In the genomic region with DNA sequence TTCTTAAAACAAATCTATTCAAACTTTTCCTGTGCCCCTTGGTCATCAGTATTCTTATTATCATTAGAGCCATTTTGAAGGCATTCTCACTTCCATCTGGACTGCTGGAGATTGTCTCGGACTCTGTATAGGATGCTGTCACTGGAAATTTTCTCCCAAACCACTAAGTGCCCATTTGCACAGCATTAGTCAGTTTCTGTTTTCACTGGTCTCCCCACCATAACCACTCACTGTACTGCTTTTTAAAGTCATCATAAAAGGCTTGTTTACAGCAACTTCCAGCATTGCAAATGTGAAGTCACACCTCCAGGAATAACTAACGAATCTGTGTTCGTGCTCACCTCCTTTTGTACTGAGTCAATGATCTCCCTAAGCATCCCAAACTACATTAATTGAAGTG, we compare ENCODE assay signal across 20 cellular contexts.
A peak's percentile ranks its signal among the peaks of the same experiment; 100 is the strongest.
DNase-seq lines count a peak whose midpoint lies in the region; ATAC-seq, FAIRE-seq and TF ChIP-seq lines count a peak whose summit lies in the region.
"Had no signal": no experiment of that assay in that cellular context is flagged by ENCODE, and none has a peak within 500 bp of the region (broad histone marks: within the 10 kb centered on the region; RNA-seq: fewer than 3 reads in every experiment).

No MANE protein-coding gene starts in this region.

- intact Hi-C loops in cardiac septum (cut with DNase I) = no loop called here

- peaks cover 16% of the 10 kb centered on the region for H3F3A ChIP-seq in GM23248 (ENCODE audit: insufficient read depth)
- H3F3A ChIP-seq in smooth muscle cell (ENCODE audit: low read depth) = peaks cover 12% of the 10 kb centered on the region

- FAIRE-seq in D721Med (lab: Jason Lieb, UNC) = no peak
- FAIRE-seq: H54, RCC 7860 had no signal

- in situ Hi-C loops in GM23248 (cut with MboI) = no loop called here

- H3K9ac ChIP-seq in GM23248 (no peak overlapping the region), fibroblast of lung (ENCODE audit: insufficient read depth, low read length) (no peak overlapping the region), smooth muscle cell (ENCODE audit: low read depth) (no peak overlapping the region)
- H3K9ac ChIP-seq: SK-N-SH had no signal

- no peak for TF ChIP-seq CTCF in fibroblast of lung (conservative IDR thresholded peaks at IDR 0.05 in 1 of 2, IDR thresholded peaks at IDR 0.05 in 1 of 2; ENCODE audit: low read depth in 1 of 2, low read length in 2 of 2)
- no peak for TF ChIP-seq CTCF in smooth muscle cell (IDR thresholded peaks at IDR 0.05; ENCODE audit: borderline replicate concordance, insufficient read depth, poor library complexity, severe bottlenecking)
- no peak for TF ChIP-seq CTCF in D721Med (IDR thresholded peaks at IDR 0.05; ENCODE audit: insufficient read depth, missing control alignments)

- no peaks in the 10 kb centered on the region for H3K27me3 ChIP-seq in GM23248 (replicated peaks; ENCODE audit: insufficient read depth)
- H3K27me3 ChIP-seq in fibroblast of lung (ENCODE audit: control insufficient read depth, insufficient read depth, low read length) = no peaks in the 10 kb centered on the region
- H3K27me3 ChIP-seq in smooth muscle cell (ENCODE audit: low read depth) = no peaks in the 10 kb centered on the region

- H3K27ac ChIP-seq in GM23248 (no peak overlapping the region), fibroblast of lung (ENCODE audit: insufficient read depth, low read length) (no peak overlapping the region), smooth muscle cell (ENCODE audit: low read depth) (peak overlapping the region; percentile 97)
- H3K27ac ChIP-seq: C4-2B had no signal

- WGBS in GM23248 (ENCODE audit: low coverage in 1 of 2, low lambda C conversion rate in 2 of 2, missing lambda C conversion rate in 2 of 2), 2 experiments = 88 to 91% methylated on average over 3 of the region's 3 CpGs
- WGBS in smooth muscle cell (ENCODE audit: low lambda C conversion rate) = 30% methylated on average over 3 of the region's 3 CpGs

- H3K36me3 ChIP-seq in GM23248 (ENCODE audit: low read depth) (no peaks in the 10 kb centered on the region), fibroblast of lung (ENCODE audit: control insufficient read depth, insufficient read depth, low read length) (no peaks in the 10 kb centered on the region), smooth muscle cell (ENCODE audit: low read depth) (no peaks in the 10 kb centered on the region)

- ATAC-seq in GM18861 (IDR thresholded peaks at IDR 0.05; ENCODE audit: unreplicated experiment) = no peak

- H3K79me2 ChIP-seq in GM23248 (ENCODE audit: insufficient read depth) (no peaks in the 10 kb centered on the region), fibroblast of lung (ENCODE audit: control insufficient read depth, insufficient read depth, low read length) (no peaks in the 10 kb centered on the region), smooth muscle cell (ENCODE audit: low read depth) (no peaks in the 10 kb centered on the region)

- DNase-seq in GM23248 (no peak), RPMI7951 (ENCODE audit: low read depth) (peak; percentile 49), fibroblast of lung (ENCODE audit: low read depth in 2 of 2) (peak in 1 of 2 donors; percentile 59), smooth muscle cell (lab: John Stamatoyannopoulos, UW; ENCODE audit: unreplicated experiment) (no peak), cardiac septum (ENCODE audit: low spot score) (no peak), D721Med (ENCODE audit: insufficient read length, low spot score) (no peak)
- DNase-seq: ACHN, DMS 273 treated with DMSO at 0.1 percent for 48 hours, DND-41, GF-D8, NCI-H1105, NCI-H2081, NCI-H510A, NCI-H748 treated with DMSO at 0.1 percent for 48 hours, SHP77 treated with DMSO at 0.1 percent for 48 hours, SK-N-SH had no signal

- no peak overlapping the region for H3K4me3 ChIP-seq in GM23248
- no peak overlapping the region for H3K4me3 ChIP-seq in fibroblast of lung (replicated peaks in 1 of 4; ENCODE audit: control extremely low read depth in 1 of 4, insufficient read depth in 1 of 4, low read depth in 3 of 4, low read length in 4 of 4)
- no peak overlapping the region for H3K4me3 ChIP-seq in smooth muscle cell

- H3K9me3 ChIP-seq in GM23248 (ENCODE audit: low read depth) = no peaks in the 10 kb centered on the region
- no peaks in the 10 kb centered on the region for H3K9me3 ChIP-seq in fibroblast of lung (ENCODE audit: control insufficient read depth, insufficient read depth, low read depth, low read length)
- H3K9me3 ChIP-seq in smooth muscle cell (replicated peaks; ENCODE audit: low read depth) = no peaks in the 10 kb centered on the region
- H3K9me3 ChIP-seq: SK-N-SH had no signal

- H2AFZ ChIP-seq in GM23248 (peak overlapping the region; percentile 40; the same call in 1 of the 2 replicates), fibroblast of lung (ENCODE audit: low read length) (peak overlapping the region; percentile 3), smooth muscle cell (ENCODE audit: low read depth) (no peak overlapping the region)

- H4K20me1 ChIP-seq in GM23248 (ENCODE audit: insufficient read depth) (no peaks in the 10 kb centered on the region), fibroblast of lung (ENCODE audit: control insufficient read depth, extremely low read depth, insufficient read depth, low read length) (no peaks in the 10 kb centered on the region), smooth muscle cell (ENCODE audit: low read depth) (no peaks in the 10 kb centered on the region)

- peaks cover 21% of the 10 kb centered on the region for H3K4me1 ChIP-seq in GM23248 (ENCODE audit: insufficient read depth)
- H3K4me1 ChIP-seq in fibroblast of lung (ENCODE audit: control insufficient read depth, extremely low read depth, insufficient read depth, low read length) = peaks cover 11% of the 10 kb centered on the region
- peaks cover 5% of the 10 kb centered on the region for H3K4me1 ChIP-seq in smooth muscle cell (ENCODE audit: low read depth)

- H3K4me2 ChIP-seq in GM23248 (ENCODE audit: unreplicated experiment) (no peak overlapping the region), fibroblast of lung (ENCODE audit: extremely low read depth, insufficient read depth, low read length) (no peak overlapping the region), smooth muscle cell (no peak overlapping the region)
- H3K4me2 ChIP-seq: SK-N-SH had no signal

- no peaks in the 10 kb centered on the region for H3K9me2 ChIP-seq in GM23248 (ENCODE audit: insufficient read depth)
- H3K9me2 ChIP-seq: SK-N-SH had no signal
